1 cellular context compared by ENCODE assay signal in the genomic region with DNA sequence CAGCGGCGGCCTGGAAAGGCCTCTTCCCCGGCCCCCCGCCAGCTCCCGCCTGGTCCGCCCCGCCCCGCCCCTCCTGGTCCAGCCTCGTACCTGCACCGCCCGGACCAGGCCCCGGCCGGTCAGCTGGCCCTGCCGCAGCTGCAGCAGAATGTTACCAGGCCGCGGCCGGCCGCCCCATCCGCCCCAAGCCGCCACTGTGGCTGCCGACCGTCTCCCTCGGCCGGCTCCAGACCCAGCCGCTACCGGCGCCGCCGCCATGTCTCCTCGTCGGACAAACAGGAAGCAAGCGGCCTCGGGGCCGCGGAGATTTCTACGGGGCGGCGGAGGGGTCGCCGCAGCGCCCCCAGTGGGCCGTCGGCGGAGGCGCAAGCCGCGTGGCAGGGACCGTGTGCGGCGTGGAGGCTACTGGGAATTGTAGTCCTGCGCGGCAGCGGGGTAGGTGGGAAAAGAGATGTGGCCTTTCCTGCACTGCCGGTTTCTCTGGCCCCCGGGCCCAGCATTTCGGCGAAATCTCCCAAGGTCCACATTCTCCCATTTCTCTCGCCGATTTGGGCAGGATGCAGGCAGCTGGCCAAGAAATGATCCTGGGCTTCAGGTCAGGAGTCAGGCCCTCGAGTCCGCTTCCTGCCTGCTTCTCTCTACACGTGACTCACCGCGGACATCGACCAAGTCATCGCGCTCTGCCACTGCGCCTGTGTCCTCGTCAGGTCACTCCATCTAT.
TF ChIP-seq lines count a peak whose summit lies in the region.

Gene TRPC4AP, minus strand, starts transcription at position 284 of the 721 bp plus-strand sequence. Its CDS starts 26 bp downstream, at position 258.

TF ChIP-seq in HepG2, 621 proteins besides CTCF, POLR2A, EP300 and RAD21 (continued from another document and continues in another):
- TF ChIP-seq NBN (conservative IDR thresholded peaks at IDR 0.05): no peak
- TF ChIP-seq HNRNPH1 (optimal IDR thresholded peaks at IDR 0.05; ENCODE audit: low read depth, low read length): peak; percentile 79
- TF ChIP-seq MLLT10 (CRISPR knock-in tag; IDR thresholded peaks at IDR 0.05): no peak
- TF ChIP-seq CEBPB (IDR thresholded peaks at IDR 0.05; ENCODE audit: borderline replicate concordance, low read depth, low read length): no peak
- 0 out of 2 replicates have a peak, but pooled peaks have one; percentile 48 for TF ChIP-seq SNAPC4 (CRISPR knock-in tag; IDR thresholded peaks at IDR 0.05)
- peak; percentile 92 for TF ChIP-seq MXD4 (CRISPR knock-in tag; IDR thresholded peaks at IDR 0.05)
- TF ChIP-seq ZNF350 (CRISPR knock-in tag; IDR thresholded peaks at IDR 0.05; ENCODE audit: borderline replicate concordance, low read depth): peak; percentile 98
- peak; percentile 24; the same call in 1 of the 2 replicates for TF ChIP-seq RFX3 (CRISPR knock-in tag; IDR thresholded peaks at IDR 0.05)
- peak; percentile 99 for TF ChIP-seq EED (CRISPR knock-in tag; IDR thresholded peaks at IDR 0.05)
- peak; percentile 96 for TF ChIP-seq MAF1 (CRISPR knock-in tag; IDR thresholded peaks at IDR 0.05; ENCODE audit: borderline replicate concordance)
- peak; percentile 84 for TF ChIP-seq ZNF263 (CRISPR knock-in tag; IDR thresholded peaks at IDR 0.05)
- peak; percentile 91; the same call in 1 of the 2 replicates for TF ChIP-seq ZFP82 (CRISPR knock-in tag; IDR thresholded peaks at IDR 0.05; ENCODE audit: borderline replicate concordance)
- peak; percentile 12 for TF ChIP-seq ZFP36 (IDR thresholded peaks at IDR 0.05; ENCODE audit: borderline replicate concordance, low read depth, low read length, partially characterized antibody)
- peak; percentile 94 for TF ChIP-seq ZNF264 (CRISPR knock-in tag; IDR thresholded peaks at IDR 0.05)
- TF ChIP-seq, protein P1, sequence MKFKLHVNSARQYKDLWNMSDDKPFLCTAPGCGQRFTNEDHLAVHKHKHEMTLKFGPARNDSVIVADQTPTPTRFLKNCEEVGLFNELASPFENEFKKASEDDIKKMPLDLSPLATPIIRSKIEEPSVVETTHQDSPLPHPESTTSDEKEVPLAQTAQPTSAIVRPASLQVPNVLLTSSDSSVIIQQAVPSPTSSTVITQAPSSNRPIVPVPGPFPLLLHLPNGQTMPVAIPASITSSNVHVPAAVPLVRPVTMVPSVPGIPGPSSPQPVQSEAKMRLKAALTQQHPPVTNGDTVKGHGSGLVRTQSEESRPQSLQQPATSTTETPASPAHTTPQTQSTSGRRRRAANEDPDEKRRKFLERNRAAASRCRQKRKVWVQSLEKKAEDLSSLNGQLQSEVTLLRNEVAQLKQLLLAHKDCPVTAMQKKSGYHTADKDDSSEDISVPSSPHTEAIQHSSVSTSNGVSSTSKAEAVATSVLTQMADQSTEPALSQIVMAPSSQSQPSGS (CRISPR knock-in tag; IDR thresholded peaks at IDR 0.05): peak; percentile 75
- TF ChIP-seq TEAD3 (CRISPR knock-in tag; optimal IDR thresholded peaks at IDR 0.05; ENCODE audit: borderline replicate concordance): peak; percentile 69
- peak; percentile 91; the same call in 1 of the 2 replicates for TF ChIP-seq GZF1 (CRISPR knock-in tag; IDR thresholded peaks at IDR 0.05)
- peak; percentile 94 for TF ChIP-seq ZNF451 (CRISPR knock-in tag; IDR thresholded peaks at IDR 0.05)
- TF ChIP-seq, protein P2, sequence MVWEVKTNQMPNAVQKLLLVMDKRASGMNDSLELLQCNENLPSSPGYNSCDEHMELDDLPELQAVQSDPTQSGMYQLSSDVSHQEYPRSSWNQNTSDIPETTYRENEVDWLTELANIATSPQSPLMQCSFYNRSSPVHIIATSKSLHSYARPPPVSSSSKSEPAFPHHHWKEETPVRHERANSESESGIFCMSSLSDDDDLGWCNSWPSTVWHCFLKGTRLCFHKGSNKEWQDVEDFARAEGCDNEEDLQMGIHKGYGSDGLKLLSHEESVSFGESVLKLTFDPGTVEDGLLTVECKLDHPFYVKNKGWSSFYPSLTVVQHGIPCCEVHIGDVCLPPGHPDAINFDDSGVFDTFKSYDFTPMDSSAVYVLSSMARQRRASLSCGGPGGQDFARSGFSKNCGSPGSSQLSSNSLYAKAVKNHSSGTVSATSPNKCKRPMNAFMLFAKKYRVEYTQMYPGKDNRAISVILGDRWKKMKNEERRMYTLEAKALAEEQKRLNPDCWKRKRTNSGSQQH (CRISPR knock-in tag; IDR thresholded peaks at IDR 0.05; ENCODE audit: low read depth): peak; percentile 74
- TF ChIP-seq ZNF552 (CRISPR knock-in tag; IDR thresholded peaks at IDR 0.05; ENCODE audit: borderline replicate concordance): peak; percentile 61
- TF ChIP-seq ZNF564 (CRISPR knock-in tag; IDR thresholded peaks at IDR 0.05): peak; percentile 90
- peak; percentile 78 for TF ChIP-seq FOXM1 (CRISPR knock-in tag; IDR thresholded peaks at IDR 0.05)
- TF ChIP-seq, protein P3, sequence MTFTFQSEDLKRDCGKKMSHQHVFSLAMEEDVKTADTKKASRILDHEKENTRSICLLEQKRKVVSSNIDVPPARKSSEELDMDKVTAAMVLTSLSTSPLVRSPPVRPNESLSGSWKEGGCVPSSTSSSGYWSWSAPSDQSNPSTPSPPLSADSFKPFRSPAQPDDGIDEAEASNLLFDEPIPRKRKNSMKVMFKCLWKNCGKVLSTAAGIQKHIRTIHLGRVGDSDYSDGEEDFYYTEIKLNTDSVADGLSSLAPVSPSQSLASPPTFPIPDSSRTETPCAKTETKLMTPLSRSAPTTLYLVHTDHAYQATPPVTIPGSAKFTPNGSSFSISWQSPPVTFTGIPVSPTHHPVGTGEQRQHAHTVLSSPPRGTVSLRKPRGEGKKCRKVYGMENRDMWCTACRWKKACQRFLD (CRISPR knock-in tag; IDR thresholded peaks at IDR 0.05; ENCODE audit: borderline replicate concordance): peak; percentile 98
- no peak; the same call in 1 of the 2 replicates for TF ChIP-seq FOXK2 (IDR thresholded peaks at IDR 0.05)
- peak; percentile 96 for TF ChIP-seq ZNF782 (CRISPR knock-in tag; IDR thresholded peaks at IDR 0.05; ENCODE audit: borderline replicate concordance)
- peak; percentile 51; the same call in 1 of the 2 replicates for TF ChIP-seq GATA4 (IDR thresholded peaks at IDR 0.05; ENCODE audit: borderline replicate concordance, low read depth)
- peak; percentile 41; the same call in 1 of the 2 replicates for TF ChIP-seq DPF2 (CRISPR knock-in tag; IDR thresholded peaks at IDR 0.05; ENCODE audit: borderline replicate concordance, low read depth)
- peak; percentile 87 for TF ChIP-seq ZNF317 (CRISPR knock-in tag; IDR thresholded peaks at IDR 0.05)
- peak; percentile 95; the same call in 1 of the 2 replicates for TF ChIP-seq STAT6 (CRISPR knock-in tag; IDR thresholded peaks at IDR 0.05; ENCODE audit: borderline replicate concordance)
- TF ChIP-seq RBFOX2 (IDR thresholded peaks at IDR 0.05; ENCODE audit: low read depth, low read length): peak; percentile 100
- TF ChIP-seq PHF5A (CRISPR knock-in tag; IDR thresholded peaks at IDR 0.05; ENCODE audit: low read depth, unreplicated experiment): peak; percentile 75
- peak; percentile 95 for TF ChIP-seq HNRNPK (IDR thresholded peaks at IDR 0.05; ENCODE audit: low read depth, low read length, poor library complexity, severe bottlenecking)
- TF ChIP-seq KMT2A (CRISPR knock-in tag; IDR thresholded peaks at IDR 0.05): peak; percentile 95
- peak; percentile 67 for TF ChIP-seq ZNF749 (CRISPR knock-in tag; IDR thresholded peaks at IDR 0.05; ENCODE audit: borderline replicate concordance)
- TF ChIP-seq ZFP41 (CRISPR knock-in tag; IDR thresholded peaks at IDR 0.05; ENCODE audit: borderline replicate concordance): peak; percentile 96
- TF ChIP-seq NPAS2 (CRISPR knock-in tag; IDR thresholded peaks at IDR 0.05; ENCODE audit: borderline replicate concordance): peak; percentile 97; the same call in 1 of the 2 replicates
- TF ChIP-seq, protein P4, sequence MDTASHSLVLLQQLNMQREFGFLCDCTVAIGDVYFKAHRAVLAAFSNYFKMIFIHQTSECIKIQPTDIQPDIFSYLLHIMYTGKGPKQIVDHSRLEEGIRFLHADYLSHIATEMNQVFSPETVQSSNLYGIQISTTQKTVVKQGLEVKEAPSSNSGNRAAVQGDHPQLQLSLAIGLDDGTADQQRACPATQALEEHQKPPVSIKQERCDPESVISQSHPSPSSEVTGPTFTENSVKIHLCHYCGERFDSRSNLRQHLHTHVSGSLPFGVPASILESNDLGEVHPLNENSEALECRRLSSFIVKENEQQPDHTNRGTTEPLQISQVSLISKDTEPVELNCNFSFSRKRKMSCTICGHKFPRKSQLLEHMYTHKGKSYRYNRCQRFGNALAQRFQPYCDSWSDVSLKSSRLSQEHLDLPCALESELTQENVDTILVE (CRISPR knock-in tag; IDR thresholded peaks at IDR 0.05): peak; percentile 85
- no peak for TF ChIP-seq ZNF432 (CRISPR knock-in tag; IDR thresholded peaks at IDR 0.05; ENCODE audit: borderline replicate concordance)
- peak; percentile 100 for TF ChIP-seq RBM39 (IDR thresholded peaks at IDR 0.05; ENCODE audit: low read depth, low read length, poor library complexity, severe bottlenecking)
- TF ChIP-seq ZNF367 (CRISPR knock-in tag; IDR thresholded peaks at IDR 0.05; ENCODE audit: borderline replicate concordance): peak; percentile 87; the same call in 1 of the 2 replicates
- peak; percentile 99 for TF ChIP-seq XRCC5 (optimal IDR thresholded peaks at IDR 0.05; ENCODE audit: low read length)
- no peak for TF ChIP-seq TCF7 (IDR thresholded peaks at IDR 0.05; ENCODE audit: low read depth)
- peak; percentile 85 for TF ChIP-seq AGO2 (optimal IDR thresholded peaks at IDR 0.05; ENCODE audit: low read depth, low read length)
- TF ChIP-seq HCFC1 (IDR thresholded peaks at IDR 0.05; ENCODE audit: low read depth, low read length): peak; percentile 96
- TF ChIP-seq ZNF274 (CRISPR knock-in tag; IDR thresholded peaks at IDR 0.05): peak; percentile 97
- TF ChIP-seq ZNF446 (CRISPR knock-in tag; IDR thresholded peaks at IDR 0.05): peak; percentile 88; the same call in 1 of the 2 replicates
- TF ChIP-seq ZNF724P (CRISPR knock-in tag; IDR thresholded peaks at IDR 0.05; ENCODE audit: borderline replicate concordance): peak; percentile 97
